ENCODE assay signal across 17 cellular contexts in genomic region chr10:64515975-64516699, GRCh38.
DNase-seq lines count a peak whose midpoint lies in the region; ATAC-seq and TF ChIP-seq lines count a peak whose summit lies in the region.
"Had no signal": no experiment of that assay in that cellular context is flagged by ENCODE, and none has a peak within 500 bp of the region (broad histone marks: within the 10 kb centered on the region; RNA-seq: fewer than 3 reads in every experiment).

No MANE protein-coding gene starts in this region.

- no peaks in the 10 kb centered on the region for H3K9me2 ChIP-seq in PC-9 (ENCODE audit: insufficient read depth)

- BruUV-seq in PC-9 (replicated peaks; lab: Mats Ljungman, UMichigan): no TSS peak

- no peak for ATAC-seq in stimulated activated memory B cell treated with anti-CD40 and anti-IgM and Interleukin-4, amounts not matched to agents 10 μg/mL and 1 μg/mL and 100 μg/mL, for 72 hours
- ATAC-seq: Right ventricle myocardium inferior had no signal

- H3K36me3 ChIP-seq in PC-9 (ENCODE audit: low read depth): no peaks in the 10 kb centered on the region
- no peaks in the 10 kb centered on the region for H3K36me3 ChIP-seq in brain microvascular endothelial cell (replicated peaks)
- H3K36me3 ChIP-seq: MG63 had no signal

- H3K4me2 ChIP-seq in PC-9: no peak overlapping the region
- H3K4me2 ChIP-seq: KMS-11 had no signal

- no peak overlapping the region for H3K27ac Mint-ChIP-seq in stimulated activated memory B cell treated with anti-CD40 and anti-IgM and Interleukin-4, amounts not matched to agents 10 μg/mL and 1 μg/mL and 100 μg/mL, for 72 hours
- no peak overlapping the region for H3K27ac Mint-ChIP-seq in type B pancreatic cell
- H3K27ac Mint-ChIP-seq: CD4-positive, CD25-positive, alpha-beta regulatory T cell had no signal

- POLR2A ChIA-PET in PC-9 (lab: Charles Lee; ENCODE audit: unreplicated experiment): no interaction called here

- no peak overlapping the region for H3K4me3 Mint-ChIP-seq in stimulated activated memory B cell treated with anti-CD40 and anti-IgM and Interleukin-4, amounts not matched to agents 10 μg/mL and 1 μg/mL and 100 μg/mL, for 72 hours
- H3K4me3 Mint-ChIP-seq in type B pancreatic cell: no peak overlapping the region
- H3K4me3 Mint-ChIP-seq: CD4-positive, CD25-positive, alpha-beta regulatory T cell had no signal

- no peak for TF ChIP-seq CTCF in PC-9 (conservative IDR thresholded peaks at IDR 0.05)
- no peak for TF ChIP-seq CTCF in type B pancreatic cell (conservative IDR thresholded peaks at IDR 0.05)
- no peak for TF ChIP-seq CTCF in brain microvascular endothelial cell (IDR thresholded peaks at IDR 0.05; ENCODE audit: low read depth, low read length, missing control alignments)

- H3K79me2 ChIP-seq in PC-9 (ENCODE audit: low read depth): no peaks in the 10 kb centered on the region

- intact Hi-C loops in PC-9 (cut with micrococcal nuclease; ENCODE audit: unreplicated experiment): no loop called here

- H3K27me3 Mint-ChIP-seq in stimulated activated memory B cell treated with anti-CD40 and anti-IgM and Interleukin-4, amounts not matched to agents 10 μg/mL and 1 μg/mL and 100 μg/mL, for 72 hours: no peaks in the 10 kb centered on the region
- H3K27me3 Mint-ChIP-seq in type B pancreatic cell: no peaks in the 10 kb centered on the region
- H3K27me3 Mint-ChIP-seq: CD4-positive, CD25-positive, alpha-beta regulatory T cell had no signal

- no peak overlapping the region for H3K4me3 ChIP-seq in PC-9
- H3K4me3 ChIP-seq in brain microvascular endothelial cell (ENCODE audit: low read depth, low read length): no peak overlapping the region
- H3K4me3 ChIP-seq: MG63, SK-N-MC had no signal

- H3K4me1 Mint-ChIP-seq in stimulated activated memory B cell treated with anti-CD40 and anti-IgM and Interleukin-4, amounts not matched to agents 10 μg/mL and 1 μg/mL and 100 μg/mL, for 72 hours: no peaks in the 10 kb centered on the region
- no peaks in the 10 kb centered on the region for H3K4me1 Mint-ChIP-seq in type B pancreatic cell (ENCODE audit: unreplicated experiment)
- H3K4me1 Mint-ChIP-seq: CD4-positive, CD25-positive, alpha-beta regulatory T cell had no signal

- DNase-seq in SKM-1 (lab: John Stamatoyannopoulos, UW; ENCODE audit: unreplicated experiment) (peak; percentile 17), SKM-1 treated with dmso at 0.1 percent for 144 hours (lab: John Stamatoyannopoulos, UW; ENCODE audit: unreplicated experiment) (no peak), PC-9 (no peak), cerebellar cortex (ENCODE audit: low spot score) (peak; percentile 86), type B pancreatic cell (ENCODE audit: extremely low spot score, unreplicated experiment) (no peak), brain microvascular endothelial cell (no peak)
- no peak for DNase-seq in NK-92 treated with Interleukin-12 subunit alpha and Interleukin-12 subunit beta, amount 100 ng/mL, for 24 hours (lab: John Stamatoyannopoulos, UW)
- DNase-seq: AML-193; CD4-positive, CD25-positive, alpha-beta regulatory T cell; H7; MG63; NCI-H1436; NCI-H2029 treated with DMSO at 0.1 percent for 48 hours had no signal

- CTCF ChIA-PET in PC-9 (lab: Charles Lee): no interaction called here

- in situ Hi-C loops in brain microvascular endothelial cell (cut with HindIII; ENCODE audit: low pct_ligation_motif_present, low sequenced_read_pairs): no loop called here

- 0 out of 2 replicates have a peak overlapping the region, but pooled peaks have one; percentile 21 for H2AFZ ChIP-seq in PC-9

- H3K27me3 ChIP-seq in PC-9 (ENCODE audit: insufficient read depth, low read depth) (no peaks in the 10 kb centered on the region), brain microvascular endothelial cell (replicated peaks) (no peaks in the 10 kb centered on the region)
- H3K27me3 ChIP-seq: MG63 had no signal

- no peaks in the 10 kb centered on the region for H3K4me1 ChIP-seq in PC-9 (replicated peaks; ENCODE audit: insufficient read depth)

- H3F3A ChIP-seq in PC-9 (ENCODE audit: insufficient read depth, low read depth): no peaks in the 10 kb centered on the region

- no peaks in the 10 kb centered on the region for H3K9me3 Mint-ChIP-seq in stimulated activated memory B cell treated with anti-CD40 and anti-IgM and Interleukin-4, amounts not matched to agents 10 μg/mL and 1 μg/mL and 100 μg/mL, for 72 hours
- H3K9me3 Mint-ChIP-seq in type B pancreatic cell: no peaks in the 10 kb centered on the region

- no peaks in the 10 kb centered on the region for H3K36me3 Mint-ChIP-seq in stimulated activated memory B cell treated with anti-CD40 and anti-IgM and Interleukin-4, amounts not matched to agents 10 μg/mL and 1 μg/mL and 100 μg/mL, for 72 hours
- no peaks in the 10 kb centered on the region for H3K36me3 Mint-ChIP-seq in type B pancreatic cell
- H3K36me3 Mint-ChIP-seq: CD4-positive, CD25-positive, alpha-beta regulatory T cell had no signal

- H3K27ac ChIP-seq in PC-9 (no peak overlapping the region), brain microvascular endothelial cell (no peak overlapping the region)
- H3K27ac ChIP-seq: KMS-11, SK-N-MC had no signal

- H3K9me3 ChIP-seq in PC-9 (ENCODE audit: insufficient read depth, low read depth): no peaks in the 10 kb centered on the region
- H3K9me3 ChIP-seq: MG63 had no signal

- no peaks in the 10 kb centered on the region for H4K20me1 ChIP-seq in PC-9 (ENCODE audit: insufficient read depth)

Comparison
In these comparisons a context has a peak if more than half of its experiments do, and no peak if none do; other contexts are left out.
1. DNase-seq: peak in SKM-1 (single experiment) and cerebellar cortex (single experiment); none in SKM-1 treated with dmso at 0.1 percent for 144 hours (single experiment), PC-9 (0 of 2), type B pancreatic cell (single experiment), NK-92 treated with Interleukin-12 subunit alpha and Interleukin-12 subunit beta, amount 100 ng/mL, for 24 hours (single experiment) and brain microvascular endothelial cell (single experiment).